Comparison of ENCODE assay signal across 18 cellular contexts in genomic region chrX:150933945-150934350, GRCh38. TPM values are rescaled to one million over a fixed set of nuclear protein-coding genes. Genes with fewer than 3 reads are reported as not detected.
A peak's percentile ranks its signal among the peaks of the same experiment; 100 is the strongest.
DNase-seq lines count a peak whose midpoint lies in the region; TF ChIP-seq lines count a peak whose summit lies in the region.
"Had no signal": no experiment of that assay in that cellular context is flagged by ENCODE, and none has a peak within 500 bp of the region (broad histone marks: within the 10 kb centered on the region; RNA-seq: fewer than 3 reads in every experiment).

No MANE protein-coding gene starts in this region.

- H3K9ac ChIP-seq in endodermal cell (ENCODE audit: extremely low read depth, low read length, poor library complexity, severe bottlenecking): peak overlapping the region; percentile 57
- H3K9ac ChIP-seq: SK-N-SH had no signal

- no peaks in the 10 kb centered on the region for H3K27me3 Mint-ChIP-seq in endodermal cell (ENCODE audit: insufficient read depth)
- H3K27me3 Mint-ChIP-seq: activated naive CD8-positive, alpha-beta T cell treated with anti-CD3 and anti-CD28 coated beads, Interleukin-2, amount 10 ng/mL, durations not matched to agents 7 days and 5 days had no signal

- WGBS in endodermal cell (ENCODE audit: insufficient coverage in 1 of 2, insufficient read length in 1 of 2), 2 experiments: 40 to 49% methylated on average over 1 to 5 of the region's 5 CpGs
- WGBS in prostate gland: 33% methylated on average over 5 of the region's 5 CpGs

- H3K4me2 ChIP-seq in osteoblast (ENCODE audit: insufficient read depth, low read length): no peak overlapping the region
- H3K4me2 ChIP-seq: SK-N-SH had no signal

- peaks cover 15% of the 10 kb centered on the region for H3K9me3 Mint-ChIP-seq in endodermal cell
- H3K9me3 Mint-ChIP-seq: activated naive CD8-positive, alpha-beta T cell treated with anti-CD3 and anti-CD28 coated beads, Interleukin-2, amount 10 ng/mL, durations not matched to agents 7 days and 5 days; activated T-helper 2 cell treated with anti-CD3 and anti-CD28 coated beads, Interferon-gamma antibody, Interleukin-2, Interleukin-4, amounts not matched to agents 10 μg/mL and 5 μg/mL and 100 μg/mL, durations not matched to agents 14 hours and 24 hours and 36 hours had no signal

- TF ChIP-seq CTCF in endodermal cell (conservative IDR thresholded peaks at IDR 0.05): no peak
- TF ChIP-seq CTCF in osteoblast (IDR thresholded peaks at IDR 0.05; ENCODE audit: extremely low read depth, low read depth, low read length): no peak
- TF ChIP-seq CTCF in prostate gland (IDR thresholded peaks at IDR 0.05): no peak

- DNase-seq in EH (ENCODE audit: low read depth) (peak; percentile 52), M059J (ENCODE audit: low read depth) (peak; percentile 10), endodermal cell (no peak), osteoblast (ENCODE audit: insufficient read length, low spot score, missing footprints) (no peak), HT-29 (ENCODE audit: low spot score) (no peak), prostate gland (ENCODE audit: low spot score) (no peak)
- DNase-seq in activated CD8-positive, alpha-beta memory T cell treated with anti-CD3 and anti-CD28 coated beads, Interleukin-2, amount 50 U/mL, for 4 hours: no peak
- DNase-seq in activated CD4-positive, alpha-beta T cell treated with anti-CD3 and anti-CD28 coated beads, Interleukin-2, amount 50 U/mL, for 1 hour: no peak
- DNase-seq: activated naive CD8-positive, alpha-beta T cell treated with anti-CD3 and anti-CD28 coated beads, Interleukin-2, amount 10 ng/mL, durations not matched to agents 7 days and 5 days; CD4-positive, CD25-positive, alpha-beta regulatory T cell; colonic mucosa; DMS 273 treated with DMSO at 0.1 percent for 48 hours; NCI-H510A; ovary; SK-N-SH; WERI-Rb-1 had no signal

- H3K36me3 ChIP-seq in endodermal cell (ENCODE audit: control insufficient read depth, insufficient read depth, low read length): no peaks in the 10 kb centered on the region
- H3K36me3 ChIP-seq in osteoblast (ENCODE audit: insufficient read depth, low read length): no peaks in the 10 kb centered on the region
- H3K36me3 ChIP-seq in prostate gland: no peaks in the 10 kb centered on the region
- H3K36me3 ChIP-seq: colonic mucosa, HAP-1, ovary, WERI-Rb-1 had no signal

- H3K36me3 Mint-ChIP-seq in endodermal cell (ENCODE audit: low read depth): no peaks in the 10 kb centered on the region
- H3K36me3 Mint-ChIP-seq: activated naive CD8-positive, alpha-beta T cell treated with anti-CD3 and anti-CD28 coated beads, Interleukin-2, amount 10 ng/mL, durations not matched to agents 7 days and 5 days; CD4-positive, CD25-positive, alpha-beta regulatory T cell had no signal

- H3K4me1 Mint-ChIP-seq in endodermal cell: peaks cover 23% of the 10 kb centered on the region
- H3K4me1 Mint-ChIP-seq: activated naive CD8-positive, alpha-beta T cell treated with anti-CD3 and anti-CD28 coated beads, Interleukin-2, amount 10 ng/mL, durations not matched to agents 7 days and 5 days; CD4-positive, CD25-positive, alpha-beta regulatory T cell had no signal

- intact Hi-C loops in prostate gland (cut with DNase I): no loop called here

- no peak overlapping the region for H2AFZ ChIP-seq in osteoblast (ENCODE audit: low read length)

- H4K20me1 ChIP-seq in osteoblast (ENCODE audit: insufficient read depth, low read length): no peaks in the 10 kb centered on the region

- H3K27ac Mint-ChIP-seq in endodermal cell: peak overlapping the region; percentile 92
- H3K27ac Mint-ChIP-seq: activated naive CD8-positive, alpha-beta T cell treated with anti-CD3 and anti-CD28 coated beads, Interleukin-2, amount 10 ng/mL, durations not matched to agents 7 days and 5 days; activated T-helper 2 cell treated with anti-CD3 and anti-CD28 coated beads, Interferon-gamma antibody, Interleukin-2, Interleukin-4, amounts not matched to agents 10 μg/mL and 5 μg/mL and 100 μg/mL, durations not matched to agents 14 hours and 24 hours and 36 hours; CD4-positive, CD25-positive, alpha-beta regulatory T cell had no signal

- no peak for TF ChIP-seq POLR2A in prostate gland (IDR thresholded peaks at IDR 0.05)

- H3K79me2 ChIP-seq in osteoblast (ENCODE audit: insufficient read depth, low read length): no peaks in the 10 kb centered on the region

- H3K27me3 ChIP-seq in endodermal cell (ENCODE audit: control insufficient read depth, insufficient read depth, low read length, poor library complexity, severe bottlenecking) (no peaks in the 10 kb centered on the region), osteoblast (ENCODE audit: insufficient read depth, low read length) (no peaks in the 10 kb centered on the region), prostate gland (replicated peaks; ENCODE audit: insufficient read depth) (no peaks in the 10 kb centered on the region)
- H3K27me3 ChIP-seq: colonic mucosa, ovary had no signal

- H3K27ac ChIP-seq in endodermal cell (ENCODE audit: low read depth, low read length): peak overlapping the region; percentile 69
- peak overlapping the region; percentile 17 for H3K27ac ChIP-seq in osteoblast (ENCODE audit: low read depth, low read length)
- no peak overlapping the region for H3K27ac ChIP-seq in prostate gland
- H3K27ac ChIP-seq: colonic mucosa, ovary, WERI-Rb-1 had no signal

- H3K4me1 ChIP-seq in endodermal cell (ENCODE audit: control insufficient read depth, insufficient read depth, low read length): peaks cover 10% of the 10 kb centered on the region
- H3K4me1 ChIP-seq in osteoblast (ENCODE audit: insufficient read depth, low read length): peaks cover 10% of the 10 kb centered on the region
- H3K4me1 ChIP-seq in prostate gland (replicated peaks): no peaks in the 10 kb centered on the region
- H3K4me1 ChIP-seq: colonic mucosa had no signal

- H3K4me3 ChIP-seq in endodermal cell (ENCODE audit: low read length) (peak overlapping the region; percentile 56), osteoblast (ENCODE audit: insufficient read depth, low read length) (no peak overlapping the region), prostate gland (no peak overlapping the region)
- H3K4me3 ChIP-seq: colonic mucosa, HAP-1, ovary had no signal

- H3K9me3 ChIP-seq in endodermal cell (ENCODE audit: control insufficient read depth, low read length) (no peaks in the 10 kb centered on the region), osteoblast (ENCODE audit: low read depth, low read length) (no peaks in the 10 kb centered on the region), prostate gland (no peaks in the 10 kb centered on the region)
- H3K9me3 ChIP-seq: colonic mucosa, HAP-1, ovary, SK-N-SH had no signal

- H3K4me3 Mint-ChIP-seq in endodermal cell: peak overlapping the region; percentile 14
- H3K4me3 Mint-ChIP-seq: activated naive CD8-positive, alpha-beta T cell treated with anti-CD3 and anti-CD28 coated beads, Interleukin-2, amount 10 ng/mL, durations not matched to agents 7 days and 5 days; CD4-positive, CD25-positive, alpha-beta regulatory T cell had no signal

RNA-seq across cellular contexts. Expression of gene CD99L2, which starts 35.5 kb away (rescaled TPM):
- 73.6 and 91.4 TPM in 2 replicates for total RNA-seq in M059J (2014; rRNA removed; shearing (Covaris generic))
- 10 to 100 TPM; 11.3 to 18.7 TPM for total RNA-seq in endodermal cell
- 39.8 TPM for polyA plus RNA-seq in endodermal cell (2013, experiment 1 of 2)
- polyA plus RNA-seq in endodermal cell (2013, experiment 2 of 2): 34.4 TPM
- total RNA-seq in osteoblast: 79.9 and 85.0 TPM in 2 replicates
- total RNA-seq in HT-29 (2014; rRNA removed; shearing (Covaris generic)): 3.3 and 3.8 TPM in 2 replicates
- 10 to 100 TPM; 32.6 to 53.3 TPM for total RNA-seq in prostate gland

RNA-seq across cellular contexts. Expression of gene HMGB3, which starts 49.2 kb away (rescaled TPM):
- 89.3 and 133 TPM in 2 replicates for total RNA-seq in M059J (2014; rRNA removed; shearing (Covaris generic))
- total RNA-seq in endodermal cell (100 to 1,000 TPM; 220 to 413 TPM), osteoblast (10.5 and 13.6 TPM in 2 replicates), prostate gland (10 to 100 TPM in 1 of 2 donors, 1 to 10 TPM in 1; 7.5 to 11.8 TPM)
- polyA plus RNA-seq in endodermal cell (2013, experiment 1 of 2): 220 TPM
- polyA plus RNA-seq in endodermal cell (2013, experiment 2 of 2): 196 TPM
- total RNA-seq in HT-29 (2014; rRNA removed; shearing (Covaris generic)): 26.7 and 33.0 TPM in 2 replicates

Comparison
In these comparisons a context has a peak if more than half of its experiments do, and no peak if none do; other contexts are left out.
1. DNase-seq: peak in EH (single experiment) and M059J (single experiment); none in endodermal cell (single experiment), osteoblast (single experiment), HT-29 (single experiment), activated CD8-positive, alpha-beta memory T cell treated with anti-CD3 and anti-CD28 coated beads, Interleukin-2, amount 50 U/mL, for 4 hours (single experiment), prostate gland (single experiment) and activated CD4-positive, alpha-beta T cell treated with anti-CD3 and anti-CD28 coated beads, Interleukin-2, amount 50 U/mL, for 1 hour (single experiment).
2. H3K27ac ChIP-seq: peak in endodermal cell (single experiment) and osteoblast (single experiment); none in prostate gland (0 of 2).